1 cellular context compared by ENCODE assay signal in the genomic region with DNA sequence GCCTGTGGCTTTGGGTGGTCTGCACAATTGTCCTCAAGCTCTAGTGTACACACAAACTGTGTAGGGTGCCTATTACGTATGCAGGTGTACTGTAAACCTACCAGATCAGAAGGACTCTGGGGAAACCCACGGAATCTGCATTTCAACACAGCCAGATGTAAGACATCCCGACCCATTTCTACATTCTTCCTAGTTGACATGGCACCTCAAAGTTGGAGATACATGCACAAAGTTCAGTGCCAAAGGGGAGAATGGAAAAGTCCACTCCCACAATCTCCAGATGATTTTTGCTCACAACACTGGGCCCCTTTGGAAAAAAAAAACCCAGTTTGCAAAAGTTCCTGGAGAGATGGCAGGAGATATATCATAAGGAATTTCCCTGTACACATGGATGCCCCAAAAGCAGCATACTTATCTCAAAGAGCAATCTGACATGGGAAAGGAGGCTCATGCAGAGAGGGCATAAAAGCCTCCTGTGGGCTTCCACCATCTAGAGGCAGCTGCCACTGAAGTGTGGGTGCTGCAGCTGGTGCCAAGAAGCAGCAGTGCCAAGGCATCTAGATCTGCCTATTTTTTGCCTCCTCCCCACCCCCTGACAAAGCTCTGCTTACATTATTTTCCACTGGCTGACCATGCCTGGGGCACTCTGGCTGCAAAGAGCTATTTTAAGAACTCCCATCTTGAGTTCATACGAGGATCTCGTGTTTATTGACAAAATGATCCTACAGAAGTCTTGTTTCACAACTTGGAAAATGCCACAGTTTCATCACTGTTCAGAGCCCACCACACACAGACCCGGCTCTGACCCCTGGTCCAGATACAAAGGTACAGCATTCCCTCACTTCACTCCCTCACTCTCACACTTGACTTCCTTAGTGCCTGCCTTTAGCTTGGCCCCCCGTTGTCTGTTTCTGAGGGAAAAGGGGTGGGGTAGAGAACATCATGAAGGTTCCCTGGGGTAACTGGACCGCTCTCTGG.
TF ChIP-seq lines count a peak whose summit lies in the region.

No MANE protein-coding gene starts in this region.

TF ChIP-seq in HepG2, 621 proteins besides CTCF, POLR2A, EP300 and RAD21 (continued from another document and continues in another):
- TF ChIP-seq FOXJ3 (CRISPR knock-in tag; IDR thresholded peaks at IDR 0.05; ENCODE audit: borderline replicate concordance) (no peak; the same call in 1 of the 2 replicates), POLR2G (IDR thresholded peaks at IDR 0.05; ENCODE audit: low read depth, low read length) (peak; percentile 30; the same call in 1 of the 2 replicates), SAP130 (CRISPR knock-in tag; IDR thresholded peaks at IDR 0.05; ENCODE audit: low read depth) (peak; percentile 22; the same call in 1 of the 2 replicates), HES4 (CRISPR knock-in tag; IDR thresholded peaks at IDR 0.05; ENCODE audit: borderline replicate concordance) (no peak), DMAP1 (CRISPR knock-in tag; IDR thresholded peaks at IDR 0.05) (0 out of 2 replicates have a peak, but pooled peaks have one; percentile 14), ZNF574 (CRISPR knock-in tag; IDR thresholded peaks at IDR 0.05) (no peak), CENPBD1 (CRISPR knock-in tag; IDR thresholded peaks at IDR 0.05; ENCODE audit: borderline replicate concordance, low read depth) (no peak), FOXP1 (IDR thresholded peaks at IDR 0.05) (no peak), FOXP1 (CRISPR knock-in tag; IDR thresholded peaks at IDR 0.05) (peak; percentile 54; the same call in 1 of the 2 replicates), PATZ1 (CRISPR knock-in tag; IDR thresholded peaks at IDR 0.05) (0 out of 2 replicates have a peak, but pooled peaks have one; percentile 35), FOXA1 (IDR thresholded peaks at IDR 0.05) (no peak), FOXA1 (CRISPR knock-in tag; IDR thresholded peaks at IDR 0.05) (peak; percentile 50; the same call in 1 of the 2 replicates), RARA (CRISPR knock-in tag; IDR thresholded peaks at IDR 0.05) (peak; percentile 52; the same call in 1 of the 2 replicates), CEBPB (IDR thresholded peaks at IDR 0.05; ENCODE audit: borderline replicate concordance, low read depth, low read length) (peak; percentile 69), DR1 (CRISPR knock-in tag; IDR thresholded peaks at IDR 0.05) (0 out of 2 replicates have a peak, but pooled peaks have one; percentile 1), ZBED4 (CRISPR knock-in tag; IDR thresholded peaks at IDR 0.05; ENCODE audit: borderline replicate concordance) (peak; percentile 38; the same call in 1 of the 2 replicates), ZNF646 (CRISPR knock-in tag; IDR thresholded peaks at IDR 0.05) (0 out of 2 replicates have a peak, but pooled peaks have one; percentile 51), HMG20B (CRISPR knock-in tag; conservative IDR thresholded peaks at IDR 0.05) (0 out of 2 replicates have a peak, but pooled peaks have one; percentile 9), ZMYM3 (CRISPR knock-in tag; IDR thresholded peaks at IDR 0.05) (peak; percentile 34; the same call in 1 of the 2 replicates)
- TF ChIP-seq, protein P1, sequence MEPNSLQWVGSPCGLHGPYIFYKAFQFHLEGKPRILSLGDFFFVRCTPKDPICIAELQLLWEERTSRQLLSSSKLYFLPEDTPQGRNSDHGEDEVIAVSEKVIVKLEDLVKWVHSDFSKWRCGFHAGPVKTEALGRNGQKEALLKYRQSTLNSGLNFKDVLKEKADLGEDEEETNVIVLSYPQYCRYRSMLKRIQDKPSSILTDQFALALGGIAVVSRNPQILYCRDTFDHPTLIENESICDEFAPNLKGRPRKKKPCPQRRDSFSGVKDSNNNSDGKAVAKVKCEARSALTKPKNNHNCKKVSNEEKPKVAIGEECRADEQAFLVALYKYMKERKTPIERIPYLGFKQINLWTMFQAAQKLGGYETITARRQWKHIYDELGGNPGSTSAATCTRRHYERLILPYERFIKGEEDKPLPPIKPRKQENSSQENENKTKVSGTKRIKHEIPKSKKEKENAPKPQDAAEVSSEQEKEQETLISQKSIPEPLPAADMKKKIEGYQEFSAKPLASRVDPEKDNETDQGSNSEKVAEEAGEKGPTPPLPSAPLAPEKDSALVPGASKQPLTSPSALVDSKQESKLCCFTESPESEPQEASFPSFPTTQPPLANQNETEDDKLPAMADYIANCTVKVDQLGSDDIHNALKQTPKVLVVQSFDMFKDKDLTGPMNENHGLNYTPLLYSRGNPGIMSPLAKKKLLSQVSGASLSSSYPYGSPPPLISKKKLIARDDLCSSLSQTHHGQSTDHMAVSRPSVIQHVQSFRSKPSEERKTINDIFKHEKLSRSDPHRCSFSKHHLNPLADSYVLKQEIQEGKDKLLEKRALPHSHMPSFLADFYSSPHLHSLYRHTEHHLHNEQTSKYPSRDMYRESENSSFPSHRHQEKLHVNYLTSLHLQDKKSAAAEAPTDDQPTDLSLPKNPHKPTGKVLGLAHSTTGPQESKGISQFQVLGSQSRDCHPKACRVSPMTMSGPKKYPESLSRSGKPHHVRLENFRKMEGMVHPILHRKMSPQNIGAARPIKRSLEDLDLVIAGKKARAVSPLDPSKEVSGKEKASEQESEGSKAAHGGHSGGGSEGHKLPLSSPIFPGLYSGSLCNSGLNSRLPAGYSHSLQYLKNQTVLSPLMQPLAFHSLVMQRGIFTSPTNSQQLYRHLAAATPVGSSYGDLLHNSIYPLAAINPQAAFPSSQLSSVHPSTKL (CRISPR knock-in tag; IDR thresholded peaks at IDR 0.05): peak; percentile 3; the same call in 1 of the 2 replicates
- TF ChIP-seq, protein P2, sequence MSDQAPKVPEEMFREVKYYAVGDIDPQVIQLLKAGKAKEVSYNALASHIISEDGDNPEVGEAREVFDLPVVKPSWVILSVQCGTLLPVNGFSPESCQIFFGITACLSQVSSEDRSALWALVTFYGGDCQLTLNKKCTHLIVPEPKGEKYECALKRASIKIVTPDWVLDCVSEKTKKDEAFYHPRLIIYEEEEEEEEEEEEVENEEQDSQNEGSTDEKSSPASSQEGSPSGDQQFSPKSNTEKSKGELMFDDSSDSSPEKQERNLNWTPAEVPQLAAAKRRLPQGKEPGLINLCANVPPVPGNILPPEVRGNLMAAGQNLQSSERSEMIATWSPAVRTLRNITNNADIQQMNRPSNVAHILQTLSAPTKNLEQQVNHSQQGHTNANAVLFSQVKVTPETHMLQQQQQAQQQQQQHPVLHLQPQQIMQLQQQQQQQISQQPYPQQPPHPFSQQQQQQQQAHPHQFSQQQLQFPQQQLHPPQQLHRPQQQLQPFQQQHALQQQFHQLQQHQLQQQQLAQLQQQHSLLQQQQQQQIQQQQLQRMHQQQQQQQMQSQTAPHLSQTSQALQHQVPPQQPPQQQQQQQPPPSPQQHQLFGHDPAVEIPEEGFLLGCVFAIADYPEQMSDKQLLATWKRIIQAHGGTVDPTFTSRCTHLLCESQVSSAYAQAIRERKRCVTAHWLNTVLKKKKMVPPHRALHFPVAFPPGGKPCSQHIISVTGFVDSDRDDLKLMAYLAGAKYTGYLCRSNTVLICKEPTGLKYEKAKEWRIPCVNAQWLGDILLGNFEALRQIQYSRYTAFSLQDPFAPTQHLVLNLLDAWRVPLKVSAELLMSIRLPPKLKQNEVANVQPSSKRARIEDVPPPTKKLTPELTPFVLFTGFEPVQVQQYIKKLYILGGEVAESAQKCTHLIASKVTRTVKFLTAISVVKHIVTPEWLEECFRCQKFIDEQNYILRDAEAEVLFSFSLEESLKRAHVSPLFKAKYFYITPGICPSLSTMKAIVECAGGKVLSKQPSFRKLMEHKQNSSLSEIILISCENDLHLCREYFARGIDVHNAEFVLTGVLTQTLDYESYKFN (CRISPR knock-in tag; conservative IDR thresholded peaks at IDR 0.05): peak; percentile 37; the same call in 1 of the 2 replicates
